ENCODE assay signal across 31 cellular contexts in genomic region chr1:232532901-232533300, GRCh38.
"Had no signal": no experiment of that assay in that cellular context is flagged by ENCODE, and none has a peak within 500 bp of the region (broad histone marks: within the 10 kb centered on the region; RNA-seq: fewer than 3 reads in every experiment).

No MANE protein-coding gene starts in this region.

- H2AFZ ChIP-seq: PC-9 had no signal

- H3K27me3 Mint-ChIP-seq: activated B cell treated with CpG ODN at 0.5 μM for 24 hours; activated CD4-positive, alpha-beta memory T cell treated with anti-CD3 and anti-CD28 coated beads for 36 hours had no signal

- FAIRE-seq: RCC 7860 had no signal

- H3K4me1 Mint-ChIP-seq: activated B cell treated with CpG ODN at 0.5 μM for 24 hours; activated naive CD8-positive, alpha-beta T cell treated with anti-CD3 and anti-CD28 coated beads for 36 hours had no signal

- H3K4me2 ChIP-seq: PC-9 had no signal

- H3K4me3 ChIP-seq: PC-9 had no signal

- DNase-seq: activated B cell treated with CpG ODN at 0.5 μM for 24 hours; activated CD4-positive, alpha-beta memory T cell treated with anti-CD3 and anti-CD28 coated beads for 36 hours; activated CD4-positive, alpha-beta T cell treated with anti-CD3 and anti-CD28 coated beads for 4 hours; activated CD4-positive, alpha-beta T cell treated with anti-CD3 and anti-CD28 coated beads, Interleukin-2, amount 50 U/mL, for 1 hour; activated CD4-positive, CD25-positive, alpha-beta regulatory T cell treated with anti-CD3 and anti-CD28 coated beads, Interleukin-2, amount 50 U/mL, for 72 hours; activated CD8-positive, alpha-beta memory T cell treated with anti-CD3 and anti-CD28 coated beads, Interleukin-2, amount 50 U/mL, for 4 hours; activated effector memory CD4-positive, alpha-beta T cell treated with Interleukin-2 at 50 U/mL for 16 hours; activated naive CD4-positive, alpha-beta T cell; activated naive CD4-positive, alpha-beta T cell treated with anti-CD3 and anti-CD28 coated beads, Interleukin-2, amount 50 U/mL, for 16 hours; activated naive CD8-positive, alpha-beta T cell treated with anti-CD3 and anti-CD28 coated beads for 36 hours; activated T-cell treated with anti-CD3 and anti-CD28 coated beads for 4 hours; activated T-cell treated with anti-CD3 and anti-CD28 coated beads, Interleukin-2, amount 50 U/mL, for 48 hours; amniotic stem cell; aorta; brain microvascular endothelial cell; central memory CD4-positive, alpha-beta T cell; Karpas-422; NCI-H1048; NCI-H1105 treated with DMSO at 0.1 percent for 48 hours; NCI-H1436; NCI-H1694 treated with DMSO at 0.1 percent for 48 hours; NCI-H748 treated with DMSO at 0.1 percent for 48 hours; NK-92 treated with Interleukin-12 subunit alpha and Interleukin-12 subunit beta, amount 100 ng/mL, for 24 hours; PC-9; SW 1271; T-helper 1 cell; T-helper 2 cell; T-helper 9 cell had no signal

- H3K27ac Mint-ChIP-seq: activated B cell treated with CpG ODN at 0.5 μM for 24 hours; activated CD4-positive, alpha-beta memory T cell treated with anti-CD3 and anti-CD28 coated beads for 36 hours; activated naive CD8-positive, alpha-beta T cell treated with anti-CD3 and anti-CD28 coated beads for 36 hours had no signal

- H3K4me3 Mint-ChIP-seq: activated B cell treated with CpG ODN at 0.5 μM for 24 hours; activated CD4-positive, alpha-beta memory T cell treated with anti-CD3 and anti-CD28 coated beads for 36 hours; activated naive CD8-positive, alpha-beta T cell treated with anti-CD3 and anti-CD28 coated beads for 36 hours had no signal

- H3K36me3 ChIP-seq: brain microvascular endothelial cell had no signal

- H3K27ac ChIP-seq: brain microvascular endothelial cell, PC-9, RWPE1, VCaP had no signal

- H3K9me3 Mint-ChIP-seq: activated B cell treated with CpG ODN at 0.5 μM for 24 hours; activated CD4-positive, alpha-beta memory T cell treated with anti-CD3 and anti-CD28 coated beads for 36 hours; activated naive CD8-positive, alpha-beta T cell treated with anti-CD3 and anti-CD28 coated beads for 36 hours had no signal

- H3K27me3 ChIP-seq: brain microvascular endothelial cell had no signal

- H3K36me3 Mint-ChIP-seq: activated naive CD8-positive, alpha-beta T cell treated with anti-CD3 and anti-CD28 coated beads for 36 hours had no signal
